In the genomic region with DNA sequence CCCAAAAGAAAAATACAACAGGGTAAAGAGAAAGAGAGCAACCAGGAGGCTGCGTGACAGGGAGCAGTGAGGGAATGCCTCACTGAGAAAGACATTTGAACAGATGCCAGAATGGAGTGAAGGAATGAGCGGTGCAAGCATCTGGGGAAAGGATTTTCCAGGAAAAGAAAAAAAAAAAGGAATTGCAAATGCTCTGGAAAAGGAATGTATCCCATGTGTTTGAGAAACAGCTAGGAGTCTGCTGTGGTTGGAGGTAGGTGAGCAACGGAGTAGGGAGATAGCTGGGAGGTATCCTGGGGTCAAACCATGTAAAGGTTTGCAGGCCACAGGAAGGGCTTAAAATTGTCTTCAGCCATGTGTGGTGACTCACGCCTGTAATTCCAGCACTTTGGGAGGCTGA, we compare ENCODE assay signal across 1 cellular context.
TF ChIP-seq lines count a peak whose summit lies in the region.

No MANE protein-coding gene starts in this region.

TF ChIP-seq in A549, 52 proteins besides CTCF, POLR2A, EP300 and RAD21 (continued from another document):
- 0 out of 2 replicates have a peak, but pooled peaks have one; percentile 5 for TF ChIP-seq MAX (IDR thresholded peaks at IDR 0.05)
